Comparison of ENCODE assay signal across 9 cellular contexts in the genomic region with DNA sequence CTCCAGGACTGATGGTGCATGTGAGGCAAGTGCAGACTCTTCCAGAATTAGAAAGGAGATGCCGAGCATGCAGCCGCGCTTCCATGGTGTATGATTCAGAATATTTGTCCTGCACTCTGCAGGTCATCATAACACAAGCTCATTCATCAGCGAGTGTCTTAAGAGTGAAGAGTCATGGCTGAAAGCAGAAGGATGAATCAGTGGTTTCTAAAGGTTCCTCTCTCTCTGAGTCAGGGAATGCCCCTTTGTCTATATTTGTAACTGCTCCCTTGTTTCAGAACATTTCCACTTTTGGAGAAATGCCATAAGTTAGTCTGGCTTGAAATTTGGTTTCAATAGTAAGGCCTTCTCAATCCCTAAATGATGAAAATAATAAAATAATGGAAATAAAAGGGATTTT. TPM values are rescaled to one million over a fixed set of nuclear protein-coding genes. Genes with fewer than 3 reads are reported as not detected.
DNase-seq lines count a peak whose midpoint lies in the region; ATAC-seq and TF ChIP-seq lines count a peak whose summit lies in the region.
"Had no signal": no experiment of that assay in that cellular context is flagged by ENCODE, and none has a peak within 500 bp of the region (broad histone marks: within the 10 kb centered on the region; RNA-seq: fewer than 3 reads in every experiment).

No MANE protein-coding gene starts in this region.

- no peaks in the 10 kb centered on the region for H3K79me2 ChIP-seq in ACC112 (ENCODE audit: control insufficient read depth, insufficient read depth, low read length, unreplicated experiment)

- H3K4me3 ChIP-seq in ACC112 (ENCODE audit: low read depth, low read length) (0 out of 2 replicates have a peak overlapping the region, but pooled peaks have one; percentile 3), H7 (ENCODE audit: insufficient read depth, low read depth, low read length) (no peak overlapping the region), esophagus squamous epithelium (no peak overlapping the region)
- H3K4me3 ChIP-seq: body of pancreas had no signal

- H3K36me3 ChIP-seq in ACC112 (ENCODE audit: insufficient read depth, low read length): no peaks in the 10 kb centered on the region
- no peaks in the 10 kb centered on the region for H3K36me3 ChIP-seq in H7 (replicated peaks; ENCODE audit: control insufficient read depth, insufficient read depth, low read length)
- H3K36me3 ChIP-seq in esophagus squamous epithelium: no peaks in the 10 kb centered on the region

- H3K9me3 ChIP-seq in esophagus squamous epithelium: no peaks in the 10 kb centered on the region
- H3K9me3 ChIP-seq: body of pancreas had no signal

- H3K27ac ChIP-seq in ACC112 (ENCODE audit: low read depth, low read length) (peak overlapping the region; percentile 51), esophagus squamous epithelium (no peak overlapping the region)
- H3K27ac ChIP-seq: body of pancreas had no signal

- TF ChIP-seq CTCF in omental fat pad (IDR thresholded peaks at IDR 0.05): no peak
- no peak for TF ChIP-seq CTCF in esophagus squamous epithelium (IDR thresholded peaks at IDR 0.05)

- ATAC-seq in GM19025 (IDR thresholded peaks at IDR 0.05; ENCODE audit: low read depth, unreplicated experiment) (peak; percentile 76), HG03135 (IDR thresholded peaks at IDR 0.05; ENCODE audit: unreplicated experiment) (peak; percentile 85), omental fat pad (ENCODE audit: low FRiP score) (peak; percentile 85)
- ATAC-seq: body of pancreas had no signal

- no peak for TF ChIP-seq POLR2A in esophagus squamous epithelium (IDR thresholded peaks at IDR 0.05)

- H3K4me1 ChIP-seq in ACC112 (ENCODE audit: control insufficient read depth, insufficient read depth, low read length, unreplicated experiment) (peaks cover 18% of the 10 kb centered on the region), esophagus squamous epithelium (peaks cover 4 to 8% (median 5%) of the 10 kb centered on the region in 3 donors)
- H3K4me1 ChIP-seq: body of pancreas had no signal

- 11 to 32% methylated on average over 4 of the region's 4 CpGs for WGBS in esophagus squamous epithelium, 2 donors

- H2AFZ ChIP-seq in ACC112 (ENCODE audit: low read length, unreplicated experiment): no peak overlapping the region

- DNase-seq in amniotic stem cell (lab: John Stamatoyannopoulos, UW) (peak; percentile 92), omental fat pad (ENCODE audit: low spot score) (no peak), H7 (no peak), putamen (ENCODE audit: low spot score) (no peak), esophagus squamous epithelium (lab: John Stamatoyannopoulos, UW) (no peak)

- intact Hi-C loops in esophagus squamous epithelium (cut with DNase I): no loop called here

- H3K27me3 ChIP-seq in ACC112 (ENCODE audit: insufficient read depth, low read length) (no peaks in the 10 kb centered on the region), H7 (ENCODE audit: control insufficient read depth, insufficient read depth, low read length) (no peaks in the 10 kb centered on the region), esophagus squamous epithelium (no peaks in the 10 kb centered on the region)
- H3K27me3 ChIP-seq: body of pancreas had no signal

RNA-seq across cellular contexts. Expression of gene HECW1, which starts 52.3 kb away (rescaled TPM):
- total RNA-seq in omental fat pad (under 1 TPM; 0.09 to 0.32 (median 0.12) TPM), esophagus squamous epithelium (under 1 TPM in 3 of 4 donors, not detected in 1; 0.18 to 0.57 (median 0.19) TPM)
- total RNA-seq in H7 (2014; rRNA removed; shearing (Covaris generic)): 4.2 and 4.3 TPM in 2 replicates
